Comparison of ENCODE assay signal across 10 cellular contexts in genomic region chr11:83162377-83162776, GRCh38. TPM values are rescaled to one million over a fixed set of nuclear protein-coding genes. Genes with fewer than 3 reads are reported as not detected.
DNase-seq lines count a peak whose midpoint lies in the region; ATAC-seq and TF ChIP-seq lines count a peak whose summit lies in the region.
"Had no signal": no experiment of that assay in that cellular context is flagged by ENCODE, and none has a peak within 500 bp of the region (broad histone marks: within the 10 kb centered on the region; RNA-seq: fewer than 3 reads in every experiment).

No MANE protein-coding gene starts in this region.

- WGBS in esophagus muscularis mucosa: 76% methylated on average over 2 of the region's 2 CpGs

- H4K20me1 ChIP-seq in BLaER1 treated with 17β-estradiol and CSF1 and Interleukin-3, amounts not matched to agents 10 nM and 100 nM: peaks cover 67 to 92% (median 82%) of the 10 kb centered on the region in 11 experiments
- H4K20me1 ChIP-seq in KMS-11 (ENCODE audit: insufficient read depth): peaks cover 47% of the 10 kb centered on the region

- peaks cover 57 to 90% (median 82%) of the 10 kb centered on the region in 11 experiments for H3K36me3 ChIP-seq in BLaER1 treated with 17β-estradiol and CSF1 and Interleukin-3, amounts not matched to agents 10 nM and 100 nM
- H3K36me3 ChIP-seq in KMS-11 (ENCODE audit: insufficient read depth): peaks cover 16% of the 10 kb centered on the region; the same call in 1 of the 2 replicates
- peaks cover 5 to 36% (median 29%) of the 10 kb centered on the region in 4 donors for H3K36me3 ChIP-seq in esophagus muscularis mucosa

- H3K4me2 ChIP-seq in BLaER1 treated with 17β-estradiol and CSF1 and Interleukin-3, amounts not matched to agents 10 nM and 100 nM: peak overlapping the region in 9 of 11 experiments; percentile 3 to 97 (median 94); a peak in 15 of 22 replicates
- H3K4me2 ChIP-seq in KMS-11: peak overlapping the region; percentile 98

- peaks cover 96% of the 10 kb centered on the region for H3K79me2 ChIP-seq in KMS-11 (ENCODE audit: insufficient read depth, low read depth)

- no peak overlapping the region for H3K9ac ChIP-seq in BLaER1 treated with 17β-estradiol and CSF1 and Interleukin-3, amounts not matched to agents 10 nM and 100 nM
- no peak overlapping the region for H3K9ac ChIP-seq in KMS-11

- no peak overlapping the region for H3K27ac ChIP-seq in BLaER1 treated with 17β-estradiol and CSF1 and Interleukin-3, amounts not matched to agents 10 nM and 100 nM
- H3K27ac ChIP-seq in KMS-11: peak overlapping the region; percentile 29
- peak overlapping the region; percentile 2 to 100 (median 24) for H3K27ac ChIP-seq in esophagus muscularis mucosa (replicated peaks in 1 of 4)

- no peak for TF ChIP-seq EP300 in esophagus muscularis mucosa (IDR thresholded peaks at IDR 0.05)

- H3K27me3 ChIP-seq in BLaER1 treated with 17β-estradiol and CSF1 and Interleukin-3, amounts not matched to agents 10 nM and 100 nM: no peaks in the 10 kb centered on the region
- H3K27me3 ChIP-seq in KMS-11 (ENCODE audit: insufficient read depth, low read depth) (no peaks in the 10 kb centered on the region), esophagus muscularis mucosa (no peaks in the 10 kb centered on the region)

- peaks cover 0 to 11% (median 0%) of the 10 kb centered on the region in 11 experiments; a peak in 3 of 22 replicates for H3K9me3 ChIP-seq in BLaER1 treated with 17β-estradiol and CSF1 and Interleukin-3, amounts not matched to agents 10 nM and 100 nM (replicated peaks in 1 of 11)
- no peaks in the 10 kb centered on the region for H3K9me3 ChIP-seq in esophagus muscularis mucosa

- ATAC-seq in GM21367 (IDR thresholded peaks at IDR 0.05; ENCODE audit: unreplicated experiment): peak; percentile 42

- H3K4me1 ChIP-seq in BLaER1 treated with 17β-estradiol and CSF1 and Interleukin-3, amounts not matched to agents 10 nM and 100 nM: peaks cover 18 to 43% (median 34%) of the 10 kb centered on the region in 10 experiments
- H3K4me1 ChIP-seq in KMS-11 (ENCODE audit: low read depth, poor library complexity, severe bottlenecking) (peaks cover 58% of the 10 kb centered on the region), esophagus muscularis mucosa (peaks cover 35 to 45% (median 40%) of the 10 kb centered on the region in 4 donors)

- intact Hi-C loops in esophagus muscularis mucosa (cut with DNase I): no loop called here

- H2AFZ ChIP-seq in KMS-11 (ENCODE audit: low read depth): no peak overlapping the region

- no peak for TF ChIP-seq POLR2A in esophagus muscularis mucosa (IDR thresholded peaks at IDR 0.05; ENCODE audit: low read depth)

- H3K4me3 ChIP-seq in BLaER1 treated with 17β-estradiol and CSF1 and Interleukin-3, amounts not matched to agents 10 nM and 100 nM: no peak overlapping the region
- H3K4me3 ChIP-seq in KMS-11 (IDR thresholded peaks at IDR 0.05; ENCODE audit: insufficient read depth, low read depth, low read length): no peak overlapping the region
- H3K4me3 ChIP-seq in esophagus muscularis mucosa: no peak overlapping the region

- DNase-seq in esophagus muscularis mucosa (ENCODE audit: extremely low spot score) (no peak), NCI-H345 treated with DMSO at 0.1 percent for 48 hours (lab: John Stamatoyannopoulos, UW; ENCODE audit: unreplicated experiment) (no peak), retina (no peak), cerebellum (ENCODE audit: low spot score) (no peak), GM19238 (ENCODE audit: insufficient read length, low spot score) (no peak)
- DNase-seq: foreskin fibroblast, Right ventricle myocardium superior had no signal

- TF ChIP-seq CTCF in KMS-11 (conservative IDR thresholded peaks at IDR 0.05; ENCODE audit: low read depth, low read length): no peak
- no peak for TF ChIP-seq CTCF in esophagus muscularis mucosa (IDR thresholded peaks at IDR 0.05)

RNA-seq across cellular contexts. Expression of gene PCF11, which starts 5.4 kb away (rescaled TPM):
- 10 to 100 TPM; 32.3 to 58.0 (median 41.9) TPM for total RNA-seq in esophagus muscularis mucosa
- 75.7 TPM for total RNA-seq in cerebellum

RNA-seq across cellular contexts. Expression of gene ANKRD42, which starts 31.1 kb away (rescaled TPM):
- 10 to 100 TPM; 11.8 to 13.0 (median 12.6) TPM for total RNA-seq in esophagus muscularis mucosa
- total RNA-seq in cerebellum: 9.3 TPM

Comparison
In these comparisons a context has a peak if more than half of its experiments do, and no peak if none do; other contexts are left out.
1. H3K27ac ChIP-seq: peak in KMS-11 (single experiment) and esophagus muscularis mucosa (4 of 4); none in BLaER1 treated with 17β-estradiol and CSF1 and Interleukin-3, amounts not matched to agents 10 nM and 100 nM (0 of 11).